8 cellular contexts compared by ENCODE assay signal in genomic region chr1:91500756-91501526, GRCh38. TPM values are rescaled to one million over a fixed set of nuclear protein-coding genes. Genes with fewer than 3 reads are reported as not detected.
DNase-seq lines count a peak whose midpoint lies in the region; ATAC-seq and TF ChIP-seq lines count a peak whose summit lies in the region.

Gene CDC7, plus strand, starts transcription at chr1:91500851. Its CDS starts 866 bp downstream, at chr1:91501717.

- no peaks in the 10 kb centered on the region for H4K20me1 ChIP-seq in GM23248 (ENCODE audit: insufficient read depth)

- H3K4me2 ChIP-seq in GM23248 (ENCODE audit: unreplicated experiment), result peak within 1 kb of the TSS; percentile 97

- peak; percentile 83 for ATAC-seq in stimulated activated naive CD8-positive, alpha-beta T cell treated with anti-CD3 and anti-CD28 coated beads, Interleukin-15, Interleukin-2, amounts not matched to agents 100 U/mL and 50 U/mL, for 24 hours

- peaks cover 17% of the 10 kb centered on the region for H3K4me1 ChIP-seq in GM23248 (ENCODE audit: insufficient read depth)

- intact Hi-C loops in activated T-helper 2 cell treated with anti-CD3 and anti-CD28 coated beads, Interferon-gamma antibody, Interleukin-2, Interleukin-4, amounts not matched to agents 10 μg/mL and 5 μg/mL and 100 μg/mL, durations not matched to agents 14 hours and 24 hours and 36 hours (cut with micrococcal nuclease), result loop anchor here (1.0 to 5.0 kb wide), 5 partner anchors 219 to 654 kb away; no protein-coding TSS in a partner anchor

- DNase-seq in ELF-1 (ENCODE audit: low read depth, low spot score) (peak; percentile 97), GM23248 (peak; percentile 94), Kasumi-1 (lab: John Stamatoyannopoulos, UW) (peak; percentile 86 to 90), RPMI7951 (ENCODE audit: low read depth) (peak; percentile 89), fibroblast of the aortic adventitia (ENCODE audit: low read depth) (peak; percentile 96)
- DNase-seq in activated T-helper 2 cell treated with anti-CD3 and anti-CD28 coated beads, Interferon-gamma antibody, Interleukin-2, Interleukin-4, amounts not matched to agents 10 μg/mL and 5 μg/mL and 100 μg/mL, durations not matched to agents 14 hours and 24 hours and 36 hours (ENCODE audit: low spot score), result peak; percentile 84
- DNase-seq in stimulated activated naive CD8-positive, alpha-beta T cell treated with anti-CD3 and anti-CD28 coated beads, Interleukin-15, Interleukin-2, amounts not matched to agents 100 U/mL and 50 U/mL, for 24 hours, result peak; percentile 89

- H3K4me3 Mint-ChIP-seq in activated T-helper 2 cell treated with anti-CD3 and anti-CD28 coated beads, Interferon-gamma antibody, Interleukin-2, Interleukin-4, amounts not matched to agents 10 μg/mL and 5 μg/mL and 100 μg/mL, durations not matched to agents 14 hours and 24 hours and 36 hours (ENCODE audit: low read depth), result no peak within 1 kb of the TSS
- H3K4me3 Mint-ChIP-seq in nephron, result no peak within 1 kb of the TSS

- peak; percentile 40 for TF ChIP-seq CTCF in fibroblast of the aortic adventitia (IDR thresholded peaks at IDR 0.05; ENCODE audit: insufficient read depth, low read length)
- peak; percentile 61 to 80 (median 68) for TF ChIP-seq CTCF in nephron (IDR thresholded peaks at IDR 0.05; ENCODE audit: unreplicated experiment in 3 of 3)

- H3F3A ChIP-seq in GM23248 (ENCODE audit: insufficient read depth), result peaks cover 13% of the 10 kb centered on the region

- peak within 1 kb of the TSS; percentile 97 for H2AFZ ChIP-seq in GM23248

- no peaks in the 10 kb centered on the region for H3K9me3 Mint-ChIP-seq in activated T-helper 2 cell treated with anti-CD3 and anti-CD28 coated beads, Interferon-gamma antibody, Interleukin-2, Interleukin-4, amounts not matched to agents 10 μg/mL and 5 μg/mL and 100 μg/mL, durations not matched to agents 14 hours and 24 hours and 36 hours
- H3K9me3 Mint-ChIP-seq in nephron, result no peaks in the 10 kb centered on the region

- WGBS in GM23248 (ENCODE audit: low coverage in 1 of 2, low lambda C conversion rate in 2 of 2, missing lambda C conversion rate in 2 of 2), 2 experiments, result 0% methylated on average over 65 of the region's 68 CpGs

- H3K27me3 Mint-ChIP-seq in activated T-helper 2 cell treated with anti-CD3 and anti-CD28 coated beads, Interferon-gamma antibody, Interleukin-2, Interleukin-4, amounts not matched to agents 10 μg/mL and 5 μg/mL and 100 μg/mL, durations not matched to agents 14 hours and 24 hours and 36 hours (ENCODE audit: low read depth), result no peaks in the 10 kb centered on the region
- H3K27me3 Mint-ChIP-seq in nephron (ENCODE audit: low read depth), result no peaks in the 10 kb centered on the region

- peak within 1 kb of the TSS; percentile 80 for H3K27ac ChIP-seq in GM23248

- no peaks in the 10 kb centered on the region for H3K9me3 ChIP-seq in GM23248 (ENCODE audit: low read depth)

- H3K79me2 ChIP-seq in GM23248 (ENCODE audit: insufficient read depth), result peaks cover 36% of the 10 kb centered on the region

- peaks cover 19% of the 10 kb centered on the region for H3K36me3 Mint-ChIP-seq in activated T-helper 2 cell treated with anti-CD3 and anti-CD28 coated beads, Interferon-gamma antibody, Interleukin-2, Interleukin-4, amounts not matched to agents 10 μg/mL and 5 μg/mL and 100 μg/mL, durations not matched to agents 14 hours and 24 hours and 36 hours (ENCODE audit: low read depth)
- H3K36me3 Mint-ChIP-seq in nephron (ENCODE audit: low read depth), result no peaks in the 10 kb centered on the region

- H3K9me2 ChIP-seq in GM23248 (ENCODE audit: insufficient read depth), result no peaks in the 10 kb centered on the region

- H3K4me1 Mint-ChIP-seq in activated T-helper 2 cell treated with anti-CD3 and anti-CD28 coated beads, Interferon-gamma antibody, Interleukin-2, Interleukin-4, amounts not matched to agents 10 μg/mL and 5 μg/mL and 100 μg/mL, durations not matched to agents 14 hours and 24 hours and 36 hours (ENCODE audit: low read depth), result peaks cover 29% of the 10 kb centered on the region
- H3K4me1 Mint-ChIP-seq in nephron, result peaks cover 25% of the 10 kb centered on the region

- peak within 1 kb of the TSS; percentile 92 for H3K4me3 ChIP-seq in GM23248
- H3K4me3 ChIP-seq in fibroblast of the aortic adventitia (ENCODE audit: low read depth, low read length), result peak within 1 kb of the TSS; percentile 93

- no peak within 1 kb of the TSS for H3K27ac Mint-ChIP-seq in activated T-helper 2 cell treated with anti-CD3 and anti-CD28 coated beads, Interferon-gamma antibody, Interleukin-2, Interleukin-4, amounts not matched to agents 10 μg/mL and 5 μg/mL and 100 μg/mL, durations not matched to agents 14 hours and 24 hours and 36 hours
- no peak within 1 kb of the TSS for H3K27ac Mint-ChIP-seq in nephron

- in situ Hi-C loops in GM23248 (cut with MboI), result loop anchor here (10.0 kb wide), 1 partner anchor 794 kb away; the partner anchor contains the start of genes GLMN and RPAP2

- no peaks in the 10 kb centered on the region for H3K36me3 ChIP-seq in GM23248 (ENCODE audit: low read depth)

- no peaks in the 10 kb centered on the region for H3K27me3 ChIP-seq in GM23248 (replicated peaks; ENCODE audit: insufficient read depth)

- H3K9ac ChIP-seq in GM23248, result peak within 1 kb of the TSS; percentile 82

RNA-seq across cellular contexts. Expression of gene CDC7, which starts in this region (rescaled TPM):
- total RNA-seq in GM23248 (2014; rRNA removed; shearing (Covaris generic)), result 3.0 and 3.5 TPM in 2 replicates
- 3.7 and 4.7 TPM in 2 replicates for polyA plus RNA-seq in GM23248 (2016; fragmentation: Nextera tagmentation; extraction: Ambion mirVana)
- total RNA-seq in RPMI7951 (2014; rRNA removed; shearing (Covaris generic)), result 14.3 and 17.8 TPM in 2 replicates
- 27.4 and 28.8 TPM in 2 replicates for total RNA-seq in activated T-helper 2 cell treated with anti-CD3 and anti-CD28 coated beads, Interferon-gamma antibody, Interleukin-2, Interleukin-4, amounts not matched to agents 10 μg/mL and 5 μg/mL and 100 μg/mL, durations not matched to agents 14 hours and 24 hours and 36 hours
- 3.8 and 15.5 TPM in 2 replicates for total RNA-seq in fibroblast of the aortic adventitia (ENCODE audit: low replicate concordance)

Comparison
In these comparisons a context has a peak if more than half of its experiments do, and no peak if none do; other contexts are left out.
1. Peak in every context shown above with its lines: DNase-seq, ATAC-seq, H3K4me3 ChIP-seq and H3K27ac ChIP-seq.